In the genomic region with DNA sequence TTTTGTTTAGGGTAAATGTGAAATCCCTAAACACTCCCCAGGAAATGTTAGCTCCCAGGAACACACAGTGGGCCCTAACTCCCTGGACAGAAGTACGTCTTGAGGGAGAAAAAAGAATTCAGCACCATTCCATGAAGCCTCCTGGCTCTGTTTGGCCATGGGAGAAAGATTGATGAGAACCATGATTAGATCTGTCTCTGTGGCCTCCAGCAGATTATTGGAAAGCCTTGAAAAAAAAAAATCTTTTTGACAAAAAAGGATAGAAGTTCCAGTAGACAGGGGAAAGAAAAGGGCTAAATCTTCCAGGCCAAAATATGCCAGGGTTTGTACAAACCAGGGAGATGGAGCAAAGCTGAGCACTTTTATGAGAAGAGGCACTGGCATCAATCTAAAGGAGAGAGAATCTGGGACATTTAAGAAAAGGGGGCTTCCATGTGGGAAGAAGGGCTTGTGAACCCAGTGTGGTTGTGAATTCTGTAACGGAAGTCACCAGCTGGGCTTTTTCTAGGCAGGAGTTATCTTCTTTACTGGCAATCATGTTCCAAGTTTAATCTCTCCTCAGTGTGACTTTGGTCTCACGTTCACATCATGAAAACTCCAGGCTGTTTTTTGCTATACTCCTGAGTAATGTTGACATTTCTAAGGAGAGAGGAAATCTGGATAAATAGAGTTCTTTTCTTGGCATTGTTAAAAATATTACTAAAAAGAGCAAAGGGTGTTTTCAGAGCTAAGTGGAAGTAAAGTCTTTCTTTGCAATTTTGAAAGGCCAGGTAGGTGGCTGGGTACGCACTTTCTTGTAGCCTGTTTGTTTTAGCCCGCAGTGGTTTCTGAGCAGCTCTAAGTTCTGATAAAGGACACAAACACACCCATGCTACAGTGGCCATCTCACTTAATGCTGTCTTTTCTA, we compare ENCODE assay signal across 11 cellular contexts.
DNase-seq lines count a peak whose midpoint lies in the region; ATAC-seq and TF ChIP-seq lines count a peak whose summit lies in the region.
"Had no signal": no experiment of that assay in that cellular context is flagged by ENCODE, and none has a peak within 500 bp of the region (broad histone marks: within the 10 kb centered on the region; RNA-seq: fewer than 3 reads in every experiment).

No MANE protein-coding gene starts in this region.

- H3K27me3 Mint-ChIP-seq in Caco-2 (ENCODE audit: insufficient read depth, unreplicated experiment): no peaks in the 10 kb centered on the region
- H3K27me3 Mint-ChIP-seq in progenitor cell of endocrine pancreas: no peaks in the 10 kb centered on the region

- TF ChIP-seq CTCF in Caco-2 (IDR thresholded peaks at IDR 0.05; ENCODE audit: insufficient read depth in 1 of 2, low read depth in 1 of 2, low read length in 1 of 2, severe bottlenecking in 1 of 2, unreplicated experiment in 1 of 2) (no peak), progenitor cell of endocrine pancreas (IDR thresholded peaks at IDR 0.05; ENCODE audit: unreplicated experiment) (no peak)

- H3K27ac Mint-ChIP-seq in Caco-2 (ENCODE audit: unreplicated experiment) (peak overlapping the region; percentile 93), progenitor cell of endocrine pancreas (peak overlapping the region; percentile 94)

- DNase-seq in Caco-2 (no peak), adipocyte (ENCODE audit: low read depth) (no peak), left ventricle myocardium superior (no peak), progenitor cell of endocrine pancreas (ENCODE audit: low spot score, unreplicated experiment) (no peak), COLO668 (lab: John Stamatoyannopoulos, UW; ENCODE audit: unreplicated experiment) (no peak), DMS53 (lab: John Stamatoyannopoulos, UW) (no peak)
- DNase-seq: cerebellar nuclear complex, MV-4-11, RPMI8226 had no signal

- H3K27me3 ChIP-seq in Caco-2 (replicated peaks; ENCODE audit: control insufficient read depth, insufficient read depth, low read length) (no peaks in the 10 kb centered on the region), adipocyte (replicated peaks; ENCODE audit: control insufficient read depth, insufficient read depth, low read length) (no peaks in the 10 kb centered on the region)

- H3K36me3 Mint-ChIP-seq in Caco-2 (ENCODE audit: insufficient read depth, unreplicated experiment) (no peaks in the 10 kb centered on the region), progenitor cell of endocrine pancreas (ENCODE audit: insufficient read depth) (no peaks in the 10 kb centered on the region)

- ATAC-seq in left ventricle myocardium superior (peak; percentile 67), GM21717 (IDR thresholded peaks at IDR 0.05; ENCODE audit: unreplicated experiment) (no peak), GM19395 (IDR thresholded peaks at IDR 0.05; ENCODE audit: unreplicated experiment) (no peak)

- intact Hi-C loops in Caco-2 (cut with micrococcal nuclease; ENCODE audit: unreplicated experiment): loop anchor here (5.0 to 10.0 kb wide), 4 partner anchors 116 to 411 kb away; no protein-coding TSS in a partner anchor
- intact Hi-C loops in left ventricle myocardium superior (cut with micrococcal nuclease): loop anchor here (2.0 to 10.0 kb wide), 4 partner anchors 102 to 570 kb away; no protein-coding TSS in a partner anchor

- H3K9me3 ChIP-seq in Caco-2 (no peaks in the 10 kb centered on the region), adipocyte (ENCODE audit: control insufficient read depth, low read length) (no peaks in the 10 kb centered on the region)

- H3K4me1 ChIP-seq in Caco-2 (peaks cover 53% of the 10 kb centered on the region), adipocyte (ENCODE audit: control insufficient read depth, insufficient read depth, low read length) (peaks cover 71% of the 10 kb centered on the region)

- POLR2A ChIA-PET in Caco-2 (lab: Charles Lee): interaction anchor here (0.5 kb wide), 1 partner anchor 483 kb away, joined by 3 read pairs; no protein-coding TSS in a partner anchor

- H3K9me3 Mint-ChIP-seq in Caco-2 (ENCODE audit: unreplicated experiment): no peaks in the 10 kb centered on the region
- peaks cover 5% of the 10 kb centered on the region for H3K9me3 Mint-ChIP-seq in progenitor cell of endocrine pancreas (ENCODE audit: low read depth)

- no TSS peak for BruUV-seq in Caco-2 (replicated peaks; lab: Mats Ljungman, UMichigan)

- CTCF ChIA-PET in Caco-2 (lab: Charles Lee): interaction anchor here (0.6 to 1.0 kb wide), 2 partner anchors 302 to 570 kb away, joined by 3 to 5 read pairs; no protein-coding TSS in a partner anchor

- H3K4me3 Mint-ChIP-seq in Caco-2 (ENCODE audit: unreplicated experiment) (no peak overlapping the region), progenitor cell of endocrine pancreas (ENCODE audit: low read depth) (no peak overlapping the region)

- no peaks in the 10 kb centered on the region for H3K36me3 ChIP-seq in Caco-2 (ENCODE audit: control insufficient read depth, insufficient read depth, low read length)
- H3K36me3 ChIP-seq in adipocyte (ENCODE audit: control insufficient read depth, insufficient read depth, low read length, severe bottlenecking): no peaks in the 10 kb centered on the region

- H3K4me1 Mint-ChIP-seq in Caco-2 (ENCODE audit: low read depth, unreplicated experiment) (peaks cover 46% of the 10 kb centered on the region), progenitor cell of endocrine pancreas (ENCODE audit: low read depth) (peaks cover 74% of the 10 kb centered on the region)

- H3K4me3 ChIP-seq in Caco-2 (ENCODE audit: low read depth, low read length) (no peak overlapping the region), adipocyte (ENCODE audit: low read length) (no peak overlapping the region)

- peak overlapping the region; percentile 60 for H3K9ac ChIP-seq in adipocyte (ENCODE audit: low read length)
